Comparison of ENCODE assay signal across 1 cellular context in genomic region chr6:37807656-37808055, GRCh38.
TF ChIP-seq lines count a peak whose summit lies in the region.

No MANE protein-coding gene starts in this region.

TF ChIP-seq in GM23338, 12 proteins besides CTCF, POLR2A, EP300 and RAD21:
- TF ChIP-seq REST (IDR thresholded peaks at IDR 0.05; ENCODE audit: unreplicated experiment) = no peak
- TF ChIP-seq ZNF331 (CRISPR knock-in tag; IDR thresholded peaks at IDR 0.05; ENCODE audit: low read depth) = no peak
- no peak for TF ChIP-seq ETS1 (IDR thresholded peaks at IDR 0.05)
- no peak for TF ChIP-seq ZNF114 (CRISPR knock-in tag; IDR thresholded peaks at IDR 0.05)
- TF ChIP-seq ZNF462 (CRISPR knock-in tag; IDR thresholded peaks at IDR 0.05) = no peak
- TF ChIP-seq POLR2AphosphoS5 (IDR thresholded peaks at IDR 0.05; ENCODE audit: low read depth) = no peak
- TF ChIP-seq CREB1 (CRISPR knock-in tag; IDR thresholded peaks at IDR 0.05; ENCODE audit: low read depth) = no peak
- TF ChIP-seq EZH2 (IDR thresholded peaks at IDR 0.05; ENCODE audit: low read depth, unreplicated experiment) = no peak
- no peak for TF ChIP-seq EZH2phosphoT487 (IDR thresholded peaks at IDR 0.05; ENCODE audit: unreplicated experiment)
- TF ChIP-seq STAT1 (IDR thresholded peaks at IDR 0.05; ENCODE audit: unreplicated experiment) = no peak
- no peak for TF ChIP-seq NANOG (IDR thresholded peaks at IDR 0.05; ENCODE audit: borderline replicate concordance)
- TF ChIP-seq JUNB (IDR thresholded peaks at IDR 0.05; ENCODE audit: unreplicated experiment) = no peak
TF ChIP-seq in GM23338: peak in this region for 0.
